In the genomic region with DNA sequence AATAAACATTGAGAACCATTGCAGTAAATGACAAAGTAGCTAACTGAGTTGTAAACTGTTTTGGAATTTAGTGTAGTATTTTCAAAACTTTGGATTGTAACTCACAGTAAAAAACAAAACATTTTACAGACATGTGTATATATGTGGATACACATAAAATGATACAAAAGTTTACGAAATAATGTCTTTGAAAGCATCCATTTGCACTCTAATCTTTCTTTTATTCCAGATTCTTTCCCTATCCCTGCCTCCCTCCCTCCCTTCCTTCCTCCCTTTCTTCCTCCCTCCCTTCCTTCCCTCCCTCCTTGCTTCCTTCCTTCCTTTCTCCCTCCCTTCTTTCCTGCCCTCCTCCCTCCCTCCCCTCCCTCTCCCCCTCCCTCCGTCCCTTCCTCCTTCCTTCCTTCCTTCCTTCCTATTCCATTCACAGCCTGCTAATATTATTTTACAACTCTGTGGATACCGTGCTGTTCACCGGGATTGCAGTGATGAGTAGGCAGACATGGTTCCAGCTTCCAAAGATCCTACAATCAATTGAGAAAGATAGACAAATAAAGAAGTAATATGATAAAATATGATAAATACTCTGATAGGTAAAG, we compare ENCODE assay signal across 20 cellular contexts.
"Had no signal": no experiment of that assay in that cellular context is flagged by ENCODE, and none has a peak within 500 bp of the region (broad histone marks: within the 10 kb centered on the region; RNA-seq: fewer than 3 reads in every experiment).

No MANE protein-coding gene starts in this region.

- H3K9me3 ChIP-seq: gastrocnemius medialis, sigmoid colon, stomach had no signal

- FAIRE-seq: keratinocyte had no signal

- H3K4me3 ChIP-seq: coronary artery, gastrocnemius medialis, lung, sigmoid colon, stomach had no signal

- H3K27ac ChIP-seq: brain microvascular endothelial cell, coronary artery, gastrocnemius medialis, parathyroid adenoma, sigmoid colon, stomach had no signal

- H3K4me3 Mint-ChIP-seq: activated naive CD4-positive, alpha-beta T cell treated with anti-CD3 and anti-CD28 coated beads for 36 hours; central memory CD8-positive, alpha-beta T cell; natural killer cell had no signal

- DNase-seq: activated CD4-positive, alpha-beta T cell treated with anti-CD3 and anti-CD28 coated beads, Interleukin-2, amount 50 U/mL, for 48 hours; activated naive CD4-positive, alpha-beta T cell treated with anti-CD3 and anti-CD28 coated beads for 36 hours; activated T-cell treated with anti-CD3 and anti-CD28 coated beads for 4 hours; aorta; brain microvascular endothelial cell; erythroblast; gastrocnemius medialis; head of caudate nucleus; natural killer cell; sigmoid colon; stimulated activated CD4-positive, alpha-beta T cell treated with anti-CD3 and anti-CD28 coated beads, Interleukin-4, amount 100 ng/mL, for 24 hours; stomach; trophoblast cell had no signal

- ATAC-seq: gastrocnemius medialis; natural killer cell; stimulated activated effector memory CD8-positive, alpha-beta T cell treated with anti-CD3 and anti-CD28 coated beads, Interleukin-12 subunit alpha, Interleukin-12 subunit beta, amount 100 ng/mL, for 72 hours had no signal

- H3K79me2 ChIP-seq: parathyroid adenoma had no signal

- H3K9me3 Mint-ChIP-seq: activated naive CD4-positive, alpha-beta T cell treated with anti-CD3 and anti-CD28 coated beads for 36 hours; activated T-helper 2 cell treated with anti-CD3 and anti-CD28 coated beads, Interferon-gamma antibody, Interleukin-2, Interleukin-4, amounts not matched to agents 10 μg/mL and 5 μg/mL and 100 μg/mL, durations not matched to agents 14 hours and 24 hours and 36 hours; central memory CD8-positive, alpha-beta T cell; natural killer cell; stimulated activated effector memory CD8-positive, alpha-beta T cell treated with anti-CD3 and anti-CD28 coated beads, Interleukin-12 subunit alpha, Interleukin-12 subunit beta, amount 100 ng/mL, for 72 hours had no signal

- H3K27me3 ChIP-seq: brain microvascular endothelial cell, gastrocnemius medialis, sigmoid colon, stomach had no signal

- H3K36me3 Mint-ChIP-seq: natural killer cell had no signal

- H3K4me1 ChIP-seq: parathyroid adenoma had no signal

- H3K27ac Mint-ChIP-seq: natural killer cell; stimulated activated effector memory CD8-positive, alpha-beta T cell treated with anti-CD3 and anti-CD28 coated beads, Interleukin-12 subunit alpha, Interleukin-12 subunit beta, amount 100 ng/mL, for 72 hours had no signal

- H2AFZ ChIP-seq: parathyroid adenoma had no signal

- H3K36me3 ChIP-seq: brain microvascular endothelial cell had no signal

- H3K9ac ChIP-seq: parathyroid adenoma had no signal

- H3K27me3 Mint-ChIP-seq: central memory CD8-positive, alpha-beta T cell had no signal
